In genomic region chr22:31637938-31638618, GRCh38 we compare ENCODE assay signal across 8 cellular contexts. TPM values are rescaled to one million over a fixed set of nuclear protein-coding genes. Genes with fewer than 3 reads are reported as not detected.
DNase-seq lines count a peak whose midpoint lies in the region; ATAC-seq and TF ChIP-seq lines count a peak whose summit lies in the region.

No MANE protein-coding gene starts in this region.

- in situ Hi-C loops in KBM-7 (cut with MboI; ENCODE audit: low pct_unique_long_range_greater_than_20kb, low sequenced_read_pairs) = no loop called here

- no TSS peak for BruUV-seq in MCF 10A (replicated peaks; lab: Mats Ljungman, UMichigan)

- H3K27ac Mint-ChIP-seq in activated CD8-positive, alpha-beta memory T cell treated with anti-CD3 and anti-CD28 coated beads, Interleukin-2, amount 10 ng/mL, durations not matched to agents 7 days and 5 days = peak overlapping the region; percentile 88
- peak overlapping the region; percentile 51 for H3K27ac Mint-ChIP-seq in MCF 10A (ENCODE audit: low read depth, unreplicated experiment)

- CTCF ChIA-PET in activated CD8-positive, alpha-beta memory T cell treated with anti-CD3 and anti-CD28 coated beads, Interleukin-2, amount 10 ng/mL, durations not matched to agents 7 days and 5 days (lab: Charles Lee) = interaction anchor here (0.7 to 4.9 kb wide), 9 partner anchors 7 to 324 kb away, joined by 3 to 18 read pairs (median 4); partner anchors contain the start of gene PISD
- CTCF ChIA-PET in MCF 10A (lab: Yijun Ruan, JAX) = interaction anchor here (0.5 to 5.2 kb wide), 4 partner anchors 8 to 77 kb away, joined by 3 to 28 read pairs (median 5); no protein-coding TSS in a partner anchor

- no peaks in the 10 kb centered on the region for H3K9me3 ChIP-seq in mucosa of descending colon

- H3K27me3 Mint-ChIP-seq in activated CD8-positive, alpha-beta memory T cell treated with anti-CD3 and anti-CD28 coated beads, Interleukin-2, amount 10 ng/mL, durations not matched to agents 7 days and 5 days = no peaks in the 10 kb centered on the region
- no peaks in the 10 kb centered on the region for H3K27me3 Mint-ChIP-seq in MCF 10A (ENCODE audit: insufficient read depth, unreplicated experiment)

- intact Hi-C loops in MCF 10A (cut with micrococcal nuclease) (loop anchor here (10.0 kb wide), 1 partner anchor 293 kb away; the partner anchor contains the start of gene PATZ1), mucosa of descending colon (cut with DNase I, micrococcal nuclease) (loop anchor here in 1 of 2 donors (10.0 kb wide), 1 partner anchor 83 kb away; no protein-coding TSS in a partner anchor)

- peak; percentile 66 for ATAC-seq in activated CD8-positive, alpha-beta memory T cell treated with anti-CD3 and anti-CD28 coated beads, Interleukin-2, amount 10 ng/mL, durations not matched to agents 7 days and 5 days
- peak; percentile 38 for ATAC-seq in mucosa of descending colon
- no peak for ATAC-seq in activated CD4-positive, CD25-positive, alpha-beta regulatory T cell treated with anti-CD3 and anti-CD28 coated beads, Interleukin-2, amount 50 U/mL, for 24 hours

- H3K4me3 Mint-ChIP-seq in activated CD8-positive, alpha-beta memory T cell treated with anti-CD3 and anti-CD28 coated beads, Interleukin-2, amount 10 ng/mL, durations not matched to agents 7 days and 5 days = peak overlapping the region; percentile 65
- H3K4me3 Mint-ChIP-seq in MCF 10A (ENCODE audit: unreplicated experiment) = no peak overlapping the region

- H3K36me3 Mint-ChIP-seq in activated CD8-positive, alpha-beta memory T cell treated with anti-CD3 and anti-CD28 coated beads, Interleukin-2, amount 10 ng/mL, durations not matched to agents 7 days and 5 days = peaks cover 10% of the 10 kb centered on the region
- H3K36me3 Mint-ChIP-seq in MCF 10A (ENCODE audit: insufficient read depth, unreplicated experiment) = peaks cover 49% of the 10 kb centered on the region

- peaks cover 15% of the 10 kb centered on the region for H3K4me1 ChIP-seq in mucosa of descending colon (ENCODE audit: low read depth)

- DNase-seq in activated CD8-positive, alpha-beta memory T cell treated with anti-CD3 and anti-CD28 coated beads, Interleukin-2, amount 10 ng/mL, durations not matched to agents 7 days and 5 days = peak; percentile 78
- DNase-seq in activated CD8-positive, alpha-beta memory T cell treated with anti-CD3 and anti-CD28 coated beads, Interleukin-2, amount 50 U/mL, for 4 hours = no peak
- DNase-seq in KBM-7 (peak; percentile 91), MCF 10A (ENCODE audit: unreplicated experiment) (no peak), mucosa of descending colon (peak in 2 of 3 donors; percentile 42 to 54), cerebellum (ENCODE audit: low spot score) (no peak), cortex of kidney (lab: John Stamatoyannopoulos, UW) (no peak)

- H3K4me1 Mint-ChIP-seq in activated CD8-positive, alpha-beta memory T cell treated with anti-CD3 and anti-CD28 coated beads, Interleukin-2, amount 10 ng/mL, durations not matched to agents 7 days and 5 days = peaks cover 55% of the 10 kb centered on the region
- H3K4me1 Mint-ChIP-seq in MCF 10A (ENCODE audit: insufficient read depth, unreplicated experiment) = peaks cover 22% of the 10 kb centered on the region

- TF ChIP-seq CTCF in MCF 10A (IDR thresholded peaks at IDR 0.05; ENCODE audit: unreplicated experiment) (no peak), mucosa of descending colon (IDR thresholded peaks at IDR 0.05) (no peak)

- POLR2A ChIA-PET in MCF 10A (lab: Yijun Ruan, JAX) = interaction anchor here (2.0 to 2.3 kb wide), 2 partner anchors 9 to 24 kb away, joined by 12 to 13 read pairs; partner anchors contain the start of gene PISD

- no peaks in the 10 kb centered on the region for H3K9me3 Mint-ChIP-seq in activated CD8-positive, alpha-beta memory T cell treated with anti-CD3 and anti-CD28 coated beads, Interleukin-2, amount 10 ng/mL, durations not matched to agents 7 days and 5 days (ENCODE audit: low read depth)
- no peaks in the 10 kb centered on the region for H3K9me3 Mint-ChIP-seq in MCF 10A (ENCODE audit: unreplicated experiment)

- H3K4me3 ChIP-seq in mucosa of descending colon = no peak overlapping the region

- H3K36me3 ChIP-seq in mucosa of descending colon (ENCODE audit: low read depth) = no peaks in the 10 kb centered on the region

RNA-seq across cellular contexts. Expression of gene PISD, which starts 23.9 kb away (rescaled TPM):
- 10 to 100 TPM; 34.7 to 40.0 TPM for total RNA-seq in activated CD8-positive, alpha-beta memory T cell treated with anti-CD3 and anti-CD28 coated beads, Interleukin-2, amount 10 ng/mL, durations not matched to agents 7 days and 5 days
- total RNA-seq in MCF 10A (2022) (38.3 and 48.2 TPM in 2 replicates), mucosa of descending colon (10 to 100 TPM; 31.6 to 42.9 (median 38.0) TPM), cerebellum (31.0 TPM)

Comparison
In these comparisons a context has a peak if more than half of its experiments do, and no peak if none do; other contexts are left out.
1. DNase-seq: peak in activated CD8-positive, alpha-beta memory T cell treated with anti-CD3 and anti-CD28 coated beads, Interleukin-2, amount 10 ng/mL, durations not matched to agents 7 days and 5 days (single experiment), KBM-7 (single experiment) and mucosa of descending colon (2 of 3); none in activated CD8-positive, alpha-beta memory T cell treated with anti-CD3 and anti-CD28 coated beads, Interleukin-2, amount 50 U/mL, for 4 hours (single experiment), MCF 10A (single experiment), cerebellum (single experiment) and cortex of kidney (single experiment).
2. ATAC-seq: peak in activated CD8-positive, alpha-beta memory T cell treated with anti-CD3 and anti-CD28 coated beads, Interleukin-2, amount 10 ng/mL, durations not matched to agents 7 days and 5 days (single experiment) and mucosa of descending colon (single experiment); none in activated CD4-positive, CD25-positive, alpha-beta regulatory T cell treated with anti-CD3 and anti-CD28 coated beads, Interleukin-2, amount 50 U/mL, for 24 hours (0 of 2).